12 cellular contexts compared by ENCODE assay signal in genomic region chr3:154242766-154243165, GRCh38.
DNase-seq lines count a peak whose midpoint lies in the region; FAIRE-seq and TF ChIP-seq lines count a peak whose summit lies in the region.
"Had no signal": no experiment of that assay in that cellular context is flagged by ENCODE, and none has a peak within 500 bp of the region (broad histone marks: within the 10 kb centered on the region; RNA-seq: fewer than 3 reads in every experiment).

No MANE protein-coding gene starts in this region.

- H2BK20ac ChIP-seq in H1 (ENCODE audit: low read length), result no peak overlapping the region

- H4K8ac ChIP-seq in H1 (ENCODE audit: extremely low read depth, insufficient read depth, low read length) (no peak overlapping the region), mesenchymal stem cell (ENCODE audit: low read length) (no peak overlapping the region)

- no peak overlapping the region for H3K4ac ChIP-seq in H1 (replicated peaks; ENCODE audit: insufficient read length, low read depth, low read length)
- H3K4ac ChIP-seq in mesenchymal stem cell (ENCODE audit: low read depth in 1 of 2, low read length in 2 of 2), result no peak overlapping the region

- POLR2A ChIA-PET in H1 (lab: Charles Lee; ENCODE audit: partially characterized antibody), result interaction anchor here (1.4 kb wide), 1 partner anchor 11 kb away, joined by 3 read pairs; no protein-coding TSS in a partner anchor

- H3K79me2 ChIP-seq in H1 (ENCODE audit: control insufficient read depth in 1 of 2, insufficient read depth in 2 of 2, low read length in 2 of 2), result no peaks in the 10 kb centered on the region

- no peak for TF ChIP-seq EP300 in H1 (IDR thresholded peaks at IDR 0.05; ENCODE audit: borderline replicate concordance in 1 of 2, low read depth in 2 of 2, low read length in 2 of 2)

- TF ChIP-seq CTCF in H1 (IDR thresholded peaks at IDR 0.05; ENCODE audit: control extremely low read depth in 1 of 3, insufficient read depth in 1 of 3, low read depth in 1 of 3, low read length in 3 of 3), result no peak
- no peak for TF ChIP-seq CTCF in tibial artery (IDR thresholded peaks at IDR 0.05)
- TF ChIP-seq CTCF in testis (IDR thresholded peaks at IDR 0.05), result no peak

- H3K27me3 ChIP-seq in HUES64 (ENCODE audit: insufficient read depth, low read length) (no peaks in the 10 kb centered on the region), H1 (replicated peaks in 1 of 4; ENCODE audit: control insufficient read depth in 3 of 4, extremely low read depth in 1 of 4, insufficient read depth in 3 of 4, low read length in 3 of 4) (no peaks in the 10 kb centered on the region), mesenchymal stem cell (ENCODE audit: control insufficient read depth in 1 of 2, insufficient read depth in 1 of 2, low read length in 2 of 2) (no peaks in the 10 kb centered on the region), tibial artery (no peaks in the 10 kb centered on the region), small intestine (ENCODE audit: control insufficient read depth in 2 of 2, insufficient read depth in 2 of 2, low read length in 2 of 2) (no peaks in the 10 kb centered on the region), testis (no peaks in the 10 kb centered on the region)
- H3K27me3 ChIP-seq: BE2C had no signal

- TF ChIP-seq RAD21 in H1 (IDR thresholded peaks at IDR 0.05 in 1 of 2, conservative IDR thresholded peaks at IDR 0.05 in 1 of 2; ENCODE audit: low read depth in 2 of 2, low read length in 2 of 2), result no peak

- no peak overlapping the region for H2BK12ac ChIP-seq in H1 (ENCODE audit: low read depth, low read length)
- no peak overlapping the region for H2BK12ac ChIP-seq in mesenchymal stem cell (ENCODE audit: low read length in 2 of 2)

- TF ChIP-seq POLR2A in H1 (IDR thresholded peaks at IDR 0.05; ENCODE audit: control extremely low read depth in 1 of 2, low read depth in 2 of 2, low read length in 2 of 2) (no peak), testis (IDR thresholded peaks at IDR 0.05) (no peak)

- no peaks in the 10 kb centered on the region for H4K20me1 ChIP-seq in H1 (replicated peaks in 1 of 2; ENCODE audit: control insufficient read depth in 1 of 2, insufficient read depth in 2 of 2, low read length in 2 of 2)

- FAIRE-seq in H1 (lab: Jason Lieb, UNC) (no peak), small intestine (lab: Jason Lieb, UNC) (no peak)

- no peak overlapping the region for H3K14ac ChIP-seq in H1 (ENCODE audit: insufficient read length)
- H3K14ac ChIP-seq in mesenchymal stem cell (ENCODE audit: low read length in 2 of 2), result no peak overlapping the region

- H3K27ac ChIP-seq in HUES64 (ENCODE audit: low read depth, low read length) (peak overlapping the region; percentile 33; the same call in 1 of the 2 replicates), H1 (ENCODE audit: low read depth, low read length) (no peak overlapping the region), mesenchymal stem cell (ENCODE audit: low read length, poor library complexity, severe bottlenecking) (no peak overlapping the region), tibial artery (peak overlapping the region; percentile 61 to 66), small intestine (ENCODE audit: low read depth in 1 of 2, low read length in 1 of 2) (peak overlapping the region in 1 of 2 donors; percentile 72), testis (no peak overlapping the region)
- H3K27ac ChIP-seq: WERI-Rb-1 had no signal

- H2BK15ac ChIP-seq in H1 (ENCODE audit: low read length), result no peak overlapping the region
- H2BK15ac ChIP-seq in mesenchymal stem cell (ENCODE audit: low read depth, poor library complexity, severe bottlenecking), result no peak overlapping the region

- H2AFZ ChIP-seq in H1 (ENCODE audit: low read length) (no peak overlapping the region), mesenchymal stem cell (ENCODE audit: low read depth, low read length) (no peak overlapping the region)

- DNase-seq in H1 (ENCODE audit: low read depth in 1 of 2, low spot score in 2 of 2), result peak in 1 of 2 experiments; percentile 31
- DNase-seq in mesenchymal stem cell, result no peak
- DNase-seq in tibial artery, result no peak
- no peak for DNase-seq in HuH-7 (ENCODE audit: low spot score)
- no peak for DNase-seq in small intestine
- DNase-seq in testis, result no peak
- DNase-seq: BE2C, DMS 273 treated with DMSO at 0.1 percent for 48 hours, NCI-H2171 treated with DMSO at 0.1 percent for 48 hours, T-helper 1 cell, WERI-Rb-1 had no signal

- H3K9me3 ChIP-seq in HUES64 (ENCODE audit: insufficient read depth, low read depth, low read length) (no peaks in the 10 kb centered on the region), H1 (ENCODE audit: insufficient read depth in 2 of 2, low read depth in 1 of 2, low read length in 1 of 2) (no peaks in the 10 kb centered on the region), mesenchymal stem cell (ENCODE audit: control insufficient read depth, low read length) (no peaks in the 10 kb centered on the region), tibial artery (no peaks in the 10 kb centered on the region), small intestine (ENCODE audit: control insufficient read depth, low read depth) (no peaks in the 10 kb centered on the region), testis (no peaks in the 10 kb centered on the region)
- H3K9me3 ChIP-seq: BE2C had no signal

- H2AK5ac ChIP-seq in H1 (ENCODE audit: low read depth, low read length) (no peak overlapping the region), mesenchymal stem cell (ENCODE audit: low read length, severe bottlenecking) (no peak overlapping the region)

- H3K4me3 ChIP-seq in HUES64 (ENCODE audit: low read length), result no peak overlapping the region
- no peak overlapping the region for H3K4me3 ChIP-seq in H1 (ENCODE audit: extremely low read depth in 1 of 4, insufficient read depth in 2 of 4, low read depth in 3 of 4, low read length in 4 of 4)
- no peak overlapping the region for H3K4me3 ChIP-seq in mesenchymal stem cell (ENCODE audit: insufficient read depth in 1 of 2, low read depth in 1 of 2, low read length in 2 of 2)
- H3K4me3 ChIP-seq in tibial artery, result no peak overlapping the region
- H3K4me3 ChIP-seq in small intestine (ENCODE audit: low read depth in 1 of 2, low read length in 2 of 2), result no peak overlapping the region
- no peak overlapping the region for H3K4me3 ChIP-seq in testis

- H3K4me1 ChIP-seq in HUES64 (ENCODE audit: insufficient read depth, low read length) (peaks cover 24% of the 10 kb centered on the region), H1 (replicated peaks in 1 of 4; ENCODE audit: control insufficient read depth in 3 of 4, insufficient read depth in 4 of 4, low read length in 3 of 4) (peaks cover 0 to 9% (median 2%) of the 10 kb centered on the region in 4 experiments; a peak in 3 of 7 replicates), mesenchymal stem cell (ENCODE audit: control insufficient read depth, insufficient read depth, low read depth, low read length) (no peaks in the 10 kb centered on the region), tibial artery (peaks cover 0 to 32% (median 17%) of the 10 kb centered on the region in 4 donors), small intestine (ENCODE audit: control insufficient read depth in 2 of 2, insufficient read depth in 1 of 2, low read depth in 1 of 2, low read length in 1 of 2) (no peaks in the 10 kb centered on the region), testis (no peaks in the 10 kb centered on the region)
- H3K4me1 ChIP-seq: BE2C had no signal

- H3K9ac ChIP-seq in HUES64 (ENCODE audit: low read depth, low read length) (no peak overlapping the region), H1 (replicated peaks in 1 of 4; ENCODE audit: extremely low read depth in 1 of 4, low read depth in 3 of 4, low read length in 3 of 4) (no peak overlapping the region), mesenchymal stem cell (ENCODE audit: low read length) (peak overlapping the region; percentile 7)

- H3K56ac ChIP-seq in H1 (replicated peaks; ENCODE audit: insufficient read length, low read depth, low read length), result no peak overlapping the region

- H3K79me1 ChIP-seq in H1 (ENCODE audit: low read depth, low read length) (no peaks in the 10 kb centered on the region), mesenchymal stem cell (replicated peaks; ENCODE audit: low read length, poor library complexity, severe bottlenecking) (no peaks in the 10 kb centered on the region)

- H3K23ac ChIP-seq in H1 (ENCODE audit: insufficient read length) (no peak overlapping the region), mesenchymal stem cell (ENCODE audit: low read length in 2 of 2) (no peak overlapping the region)

- intact Hi-C loops in tibial artery (cut with DNase I; ENCODE audit: low total_unique reads) (no loop called here), testis (cut with DNase I; ENCODE audit: low total_unique reads) (no loop called here)

- H3K36me3 ChIP-seq in HUES64 (ENCODE audit: insufficient read depth, low read length) (peaks cover 7% of the 10 kb centered on the region; the same call in 1 of the 2 replicates), H1 (ENCODE audit: control insufficient read depth in 2 of 4, insufficient read depth in 4 of 4, low read length in 3 of 4) (peaks cover 0 to 5% (median 2%) of the 10 kb centered on the region in 4 experiments; a peak in 2 of 8 replicates), mesenchymal stem cell (ENCODE audit: control insufficient read depth in 1 of 2, insufficient read depth in 2 of 2, low read depth in 1 of 2, low read length in 2 of 2) (no peaks in the 10 kb centered on the region), tibial artery (peaks cover 6 to 20% (median 8%) of the 10 kb centered on the region in 3 donors), small intestine (ENCODE audit: control insufficient read depth in 2 of 2, insufficient read depth in 2 of 2, low read length in 2 of 2) (no peaks in the 10 kb centered on the region), testis (ENCODE audit: low read depth, missing control alignments) (no peaks in the 10 kb centered on the region)
- H3K36me3 ChIP-seq: BE2C had no signal

- H3K4me2 ChIP-seq in H1 (ENCODE audit: insufficient read depth in 1 of 2, low read depth in 2 of 2, low read length in 2 of 2) (peak overlapping the region in 1 of 2 experiments; percentile 32; a peak in 1 of 4 replicates), mesenchymal stem cell (ENCODE audit: low read length, poor library complexity, severe bottlenecking) (no peak overlapping the region)

- CTCF ChIA-PET in H1 (lab: Charles Lee; ENCODE audit: partially characterized antibody), result interaction anchor here (0.6 to 4.5 kb wide), 3 partner anchors 10 to 1553 kb away, joined by 5 to 22 read pairs (median 6); no protein-coding TSS in a partner anchor

- 49% methylated on average over 4 of the region's 4 CpGs for WGBS in HUES64
- WGBS in H1 (ENCODE audit: extremely low coverage in 1 of 2, insufficient coverage in 1 of 2, insufficient read length in 1 of 2, insufficient replicate concordance in 2 of 2, low coverage in 1 of 2, low lambda C conversion rate in 2 of 2, missing lambda C conversion rate in 1 of 2), 2 experiments, result 56% methylated on average over 4 of the region's 4 CpGs; no CpG with 5 or more reads in 1 of the 2 experiments
- 54% methylated on average over 4 of the region's 4 CpGs for WGBS in mesenchymal stem cell
- 90 to 96% (median 92%) methylated on average over 4 of the region's 4 CpGs for WGBS in small intestine, 3 donors
- 83 to 93% methylated on average over 4 of the region's 4 CpGs for WGBS in testis, 2 donors

- no peaks in the 10 kb centered on the region; the same call in 1 of the 2 replicates for H3K23me2 ChIP-seq in H1 (ENCODE audit: low read depth, low read length)

- no peak overlapping the region for H2BK5ac ChIP-seq in H1 (ENCODE audit: low read depth, low read length)
- no peak overlapping the region for H2BK5ac ChIP-seq in mesenchymal stem cell (ENCODE audit: low read depth, low read length, poor library complexity, severe bottlenecking)

- H2BK120ac ChIP-seq in H1 (replicated peaks; ENCODE audit: low read depth, low read length), result no peak overlapping the region
- H2BK120ac ChIP-seq in mesenchymal stem cell (ENCODE audit: low read depth, low read length), result no peak overlapping the region

- no peak overlapping the region for H4K91ac ChIP-seq in H1 (replicated peaks; ENCODE audit: insufficient read length, low read length)
- no peak overlapping the region for H4K91ac ChIP-seq in mesenchymal stem cell (ENCODE audit: low read length)

- H3K18ac ChIP-seq in H1 (ENCODE audit: extremely low read depth, low read length) (0 out of 2 replicates have a peak overlapping the region, but pooled peaks have one; percentile 40), mesenchymal stem cell (ENCODE audit: low read depth in 1 of 2, low read length in 2 of 2) (no peak overlapping the region)

- H4K5ac ChIP-seq in H1 (ENCODE audit: insufficient read length, low read depth, low read length), result no peak overlapping the region

Comparison
In these comparisons a context has a peak if more than half of its experiments do, and no peak if none do; other contexts are left out.
1. H3K27ac ChIP-seq: peak in HUES64 (single experiment) and tibial artery (2 of 2); none in H1 (single experiment), mesenchymal stem cell (single experiment) and testis (0 of 2).